9 cellular contexts compared by ENCODE assay signal in genomic region chr7:95246935-95247370, GRCh38.
A peak's percentile ranks its signal among the peaks of the same experiment; 100 is the strongest.
DNase-seq lines count a peak whose midpoint lies in the region; ATAC-seq and TF ChIP-seq lines count a peak whose summit lies in the region.
"Had no signal": no experiment of that assay in that cellular context is flagged by ENCODE, and none has a peak within 500 bp of the region (broad histone marks: within the 10 kb centered on the region; RNA-seq: fewer than 3 reads in every experiment).

No MANE protein-coding gene starts in this region.

- intact Hi-C loops in aorta (cut with DNase I), result loop anchor here (5.0 to 10.0 kb wide), 2 partner anchors 792 to 800 kb away; no protein-coding TSS in a partner anchor

- peak; percentile 57 for ATAC-seq in GM21723 (IDR thresholded peaks at IDR 0.05; ENCODE audit: unreplicated experiment)
- peak; percentile 77 for ATAC-seq in aorta (ENCODE audit: low FRiP score)

- H3K9me3 Mint-ChIP-seq in mesothelial cell of epicardium, result no peaks in the 10 kb centered on the region
- H3K9me3 Mint-ChIP-seq: activated naive CD4-positive, alpha-beta T cell treated with anti-CD3 and anti-CD28 coated beads, Interleukin-2, amount 50 U/mL, for 24 hours had no signal

- H3K4me1 Mint-ChIP-seq in mesothelial cell of epicardium, result peaks cover 32% of the 10 kb centered on the region
- H3K4me1 Mint-ChIP-seq: activated naive CD4-positive, alpha-beta T cell treated with anti-CD3 and anti-CD28 coated beads, Interleukin-2, amount 50 U/mL, for 24 hours had no signal

- no peaks in the 10 kb centered on the region for H3K9me3 ChIP-seq in aorta (ENCODE audit: control insufficient read depth, low read length)

- H3K4me3 ChIP-seq in aorta (ENCODE audit: low read length in 2 of 2), result no peak overlapping the region

- peaks cover 5% of the 10 kb centered on the region for H3K36me3 Mint-ChIP-seq in mesothelial cell of epicardium
- H3K36me3 Mint-ChIP-seq: activated naive CD4-positive, alpha-beta T cell treated with anti-CD3 and anti-CD28 coated beads, Interleukin-2, amount 50 U/mL, for 24 hours had no signal

- no peak overlapping the region for H3K27ac Mint-ChIP-seq in mesothelial cell of epicardium
- H3K27ac Mint-ChIP-seq: activated naive CD4-positive, alpha-beta T cell treated with anti-CD3 and anti-CD28 coated beads, Interleukin-2, amount 50 U/mL, for 24 hours had no signal

- H3K4me3 Mint-ChIP-seq in mesothelial cell of epicardium, result peak overlapping the region; percentile 11
- H3K4me3 Mint-ChIP-seq: activated naive CD4-positive, alpha-beta T cell treated with anti-CD3 and anti-CD28 coated beads, Interleukin-2, amount 50 U/mL, for 24 hours had no signal

- WGBS in aorta, 2 donors, result 2% methylated on average over 5 of the region's 5 CpGs

- no peaks in the 10 kb centered on the region for H3K36me3 ChIP-seq in aorta (ENCODE audit: control insufficient read depth in 1 of 2, insufficient read depth in 2 of 2, low read length in 1 of 2)

- peak; percentile 45 for TF ChIP-seq CTCF in mesothelial cell of epicardium (IDR thresholded peaks at IDR 0.05; ENCODE audit: unreplicated experiment)

- H3K4me1 ChIP-seq in aorta (ENCODE audit: control insufficient read depth in 1 of 2, insufficient read depth in 2 of 2, low read length in 2 of 2), result no peaks in the 10 kb centered on the region

- no peaks in the 10 kb centered on the region for H3K27me3 ChIP-seq in aorta (ENCODE audit: control insufficient read depth in 1 of 2, insufficient read depth in 2 of 2, low read length in 1 of 2)

- H3K27me3 Mint-ChIP-seq in mesothelial cell of epicardium (ENCODE audit: low read depth), result no peaks in the 10 kb centered on the region

- DNase-seq in EL, result peak; percentile 71
- DNase-seq in NCI-H128 (lab: John Stamatoyannopoulos, UW; ENCODE audit: unreplicated experiment), result peak; percentile 74
- peak; percentile 65 for DNase-seq in SK-N-DZ (ENCODE audit: low spot score)
- DNase-seq in epithelial cell of prostate (ENCODE audit: low read depth, low spot score), result peak; percentile 36
- DNase-seq in mesothelial cell of epicardium (ENCODE audit: low spot score in 2 of 2, unreplicated experiment in 2 of 2), result peak in 1 of 2 experiments; percentile 44
- DNase-seq in aorta, result no peak
- no peak for DNase-seq in stimulated activated naive CD4-positive, alpha-beta T cell treated with Interleukin-2 at 50 U/mL for 16 hours (lab: John Stamatoyannopoulos, UW)

- H3K27ac ChIP-seq in epithelial cell of prostate (no peak overlapping the region), aorta (ENCODE audit: low read depth in 1 of 2, low read length in 2 of 2) (no peak overlapping the region)

Comparison
In these comparisons a context has a peak if more than half of its experiments do, and no peak if none do; other contexts are left out.
1. DNase-seq: peak in EL (single experiment), NCI-H128 (single experiment), SK-N-DZ (single experiment) and epithelial cell of prostate (single experiment); none in aorta (0 of 2) and stimulated activated naive CD4-positive, alpha-beta T cell treated with Interleukin-2 at 50 U/mL for 16 hours (single experiment).